8 cellular contexts compared by ENCODE assay signal in genomic region chr1:160675641-160676410, GRCh38. TPM values are rescaled to one million over a fixed set of nuclear protein-coding genes. Genes with fewer than 3 reads are reported as not detected.
DNase-seq lines count a peak whose midpoint lies in the region; ATAC-seq and TF ChIP-seq lines count a peak whose summit lies in the region.

No MANE protein-coding gene starts in this region.

- 50 to 52% methylated on average over 6 of the region's 6 CpGs for WGBS in heart right ventricle, 2 donors

- H3K36me3 ChIP-seq in heart right ventricle, result peaks cover 0 to 33% (median 0%) of the 10 kb centered on the region in 9 donors

- TF ChIP-seq CTCF in GM20000 (IDR thresholded peaks at IDR 0.05; ENCODE audit: extremely low read depth, missing control alignments) (peak; percentile 85), heart right ventricle (IDR thresholded peaks at IDR 0.05) (peak; percentile 38 to 86 (median 77))

- DNase-seq in Caki2 (ENCODE audit: low read depth), result peak; percentile 23
- peak; percentile 64 for DNase-seq in GM20000 (ENCODE audit: low spot score)
- DNase-seq in KBM-7, result peak; percentile 71
- DNase-seq in SW480 (ENCODE audit: low spot score), result peak; percentile 52
- DNase-seq in activated naive CD8-positive, alpha-beta T cell treated with anti-CD3 and anti-CD28 coated beads, Interleukin-2, amount 50 U/mL, for 24 hours, result peak; percentile 78
- DNase-seq in heart right ventricle, result peak; percentile 64 to 65
- DNase-seq in sciatic nerve (ENCODE audit: low spot score), result peak; percentile 80

- in situ Hi-C loops in Caki2 (cut with HindIII; ENCODE audit: low pct_unique_long_range_greater_than_20kb, low sequenced_read_pairs), result no loop called here
- in situ Hi-C loops in KBM-7 (cut with MboI; ENCODE audit: low pct_unique_long_range_greater_than_20kb, low sequenced_read_pairs), result no loop called here

- H3K27me3 ChIP-seq in heart right ventricle, result peaks cover 0 to 36% (median 7%) of the 10 kb centered on the region in 7 donors

- peak overlapping the region in 1 of 10 donors; percentile 49 for H3K27ac ChIP-seq in heart right ventricle

- H3K27me3 Mint-ChIP-seq in activated naive CD8-positive, alpha-beta T cell treated with anti-CD3 and anti-CD28 coated beads, Interleukin-2, amount 50 U/mL, for 24 hours, result no peaks in the 10 kb centered on the region

- peak; percentile 65 for ATAC-seq in activated naive CD8-positive, alpha-beta T cell treated with anti-CD3 and anti-CD28 coated beads, Interleukin-2, amount 50 U/mL, for 24 hours
- ATAC-seq in heart right ventricle, result peak; percentile 47 to 84 (median 80)
- peak; percentile 79 for ATAC-seq in sciatic nerve
- no peak for ATAC-seq in GM19455 (IDR thresholded peaks at IDR 0.05; ENCODE audit: unreplicated experiment)

- H3K9me3 Mint-ChIP-seq in activated naive CD8-positive, alpha-beta T cell treated with anti-CD3 and anti-CD28 coated beads, Interleukin-2, amount 50 U/mL, for 24 hours, result peaks cover under 1% of the 10 kb centered on the region

- intact Hi-C loops in heart right ventricle (cut with DNase I), result loop anchor here in 6 of 10 donors (2.0 to 10.0 kb wide), 5 partner anchors 54 to 279 kb away; partner anchors contain the start of gene ITLN2 (in 3 of the 6)
- intact Hi-C loops in sciatic nerve (cut with DNase I), result no loop called here

- peak overlapping the region; percentile 64 for H3K27ac Mint-ChIP-seq in activated naive CD8-positive, alpha-beta T cell treated with anti-CD3 and anti-CD28 coated beads, Interleukin-2, amount 50 U/mL, for 24 hours

- no peaks in the 10 kb centered on the region for H3K9me3 ChIP-seq in heart right ventricle

- H3K36me3 Mint-ChIP-seq in activated naive CD8-positive, alpha-beta T cell treated with anti-CD3 and anti-CD28 coated beads, Interleukin-2, amount 50 U/mL, for 24 hours (ENCODE audit: low read depth), result peaks cover 44% of the 10 kb centered on the region

- no peak overlapping the region for H3K4me3 ChIP-seq in heart right ventricle

- H3K4me1 ChIP-seq in heart right ventricle, result peaks cover 0 to 36% (median 0%) of the 10 kb centered on the region in 9 donors

- peaks cover 29% of the 10 kb centered on the region for H3K4me1 Mint-ChIP-seq in activated naive CD8-positive, alpha-beta T cell treated with anti-CD3 and anti-CD28 coated beads, Interleukin-2, amount 50 U/mL, for 24 hours

- H3K4me3 Mint-ChIP-seq in activated naive CD8-positive, alpha-beta T cell treated with anti-CD3 and anti-CD28 coated beads, Interleukin-2, amount 50 U/mL, for 24 hours, result no peak overlapping the region

RNA-seq across cellular contexts. Expression of gene SLAMF1, which starts 29.0 kb away (rescaled TPM):
- total RNA-seq in Caki2 (2014; rRNA removed; shearing (Covaris generic); ENCODE audit: low replicate concordance), result not detected in 2 replicates
- total RNA-seq in heart right ventricle, result 1 to 10 TPM in 1 of 10 donors, under 1 TPM in 5, not detected in 4; 0.17 to 3.8 (median 0.32) TPM
- under 1 TPM; 0.19 to 0.44 TPM for polyA plus RNA-seq in heart right ventricle
- 0.71 TPM for total RNA-seq in sciatic nerve

RNA-seq across cellular contexts. Expression of gene CD48, which starts 35.8 kb away (rescaled TPM):
- total RNA-seq in Caki2 (2014; rRNA removed; shearing (Covaris generic); ENCODE audit: low replicate concordance), result not detected in 2 replicates
- total RNA-seq in heart right ventricle (10 to 100 TPM in 1 of 10 donors, 1 to 10 TPM in 4, under 1 TPM in 5; 0.40 to 20.9 (median 0.96) TPM), sciatic nerve (6.8 TPM)
- polyA plus RNA-seq in heart right ventricle, result 1 to 10 TPM in 1 of 2 donors, under 1 TPM in 1; 0.80 to 1.9 TPM

Comparison
In these comparisons a context has a peak if more than half of its experiments do, and no peak if none do; other contexts are left out.
1. DNase-seq: peak in every context shown above with its lines; median percentile 80 in sciatic nerve; 78 in activated naive CD8-positive, alpha-beta T cell treated with anti-CD3 and anti-CD28 coated beads, Interleukin-2, amount 50 U/mL, for 24 hours; 71 in KBM-7; 64 in heart right ventricle; 64 in GM20000; 52 in SW480; 23 in Caki2.